ENCODE assay signal across 8 cellular contexts in the genomic region with DNA sequence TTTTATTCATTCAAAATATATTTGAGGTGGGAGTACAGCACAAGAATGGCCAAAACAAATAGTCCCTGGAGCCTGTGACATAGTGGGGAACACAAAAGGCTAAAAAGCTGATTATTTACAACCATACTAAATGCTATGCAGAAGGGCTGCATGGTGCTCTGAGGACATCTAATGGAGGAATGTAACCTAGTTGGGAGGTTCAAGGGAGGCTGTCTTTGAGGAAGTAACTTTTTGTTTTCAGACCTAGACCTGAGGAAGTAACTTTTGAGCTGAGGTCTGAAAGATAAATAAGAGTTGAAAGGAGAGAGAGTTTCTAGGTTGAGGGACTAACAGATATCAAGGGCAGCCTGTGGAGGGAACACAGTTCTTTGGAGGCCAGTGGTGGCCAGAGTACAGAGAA. TPM values are rescaled to one million over a fixed set of nuclear protein-coding genes. Genes with fewer than 3 reads are reported as not detected.
A peak's percentile ranks its signal among the peaks of the same experiment; 100 is the strongest.
DNase-seq lines count a peak whose midpoint lies in the region; ATAC-seq lines count a peak whose summit lies in the region.

No MANE protein-coding gene starts in this region.

- peak; percentile 15 for DNase-seq in activated naive CD4-positive, alpha-beta T cell treated with Interleukin-2 at 50 U/mL for 16 hours
- no peak for DNase-seq in activated naive CD4-positive, alpha-beta T cell treated with anti-CD3 and anti-CD28 coated beads, Interleukin-2, amount 50 U/mL, for 16 hours
- DNase-seq in SK-N-MC (ENCODE audit: low read depth, low spot score): peak; percentile 67
- peak; percentile 80 for DNase-seq in dermis blood vessel endothelial cell
- DNase-seq in mesendoderm: peak; percentile 76
- no peak for DNase-seq in NCI-H187 (lab: John Stamatoyannopoulos, UW)

- no peak overlapping the region for H2AK5ac ChIP-seq in mesendoderm (ENCODE audit: low read length)

- no peak overlapping the region for H3K4me2 ChIP-seq in mesendoderm (ENCODE audit: low read length)

- no peak overlapping the region for H3K23ac ChIP-seq in mesendoderm (ENCODE audit: low read length)

- H3K79me1 ChIP-seq in mesendoderm (ENCODE audit: low read length): no peaks in the 10 kb centered on the region

- H2BK5ac ChIP-seq in mesendoderm (ENCODE audit: low read length): no peak overlapping the region

- no peaks in the 10 kb centered on the region for H3K27me3 ChIP-seq in mesendoderm (ENCODE audit: insufficient read depth, low read length, poor library complexity)

- no peaks in the 10 kb centered on the region for H3K9me3 ChIP-seq in SK-N-MC (ENCODE audit: low read depth, low read length)

- ATAC-seq in GM21367 (IDR thresholded peaks at IDR 0.05; ENCODE audit: unreplicated experiment) (peak; percentile 77), HG03571 (IDR thresholded peaks at IDR 0.05; ENCODE audit: unreplicated experiment) (peak; percentile 85)

- no peak overlapping the region for H4K5ac ChIP-seq in mesendoderm (ENCODE audit: low read length)

- H3K56ac ChIP-seq in mesendoderm (ENCODE audit: low read length): peak overlapping the region; percentile 64

- H3K4me1 ChIP-seq in mesendoderm (ENCODE audit: control insufficient read depth, low read depth, low read length): peaks cover 6% of the 10 kb centered on the region

- no peak overlapping the region for H3K4ac ChIP-seq in mesendoderm (ENCODE audit: low read depth, low read length)

- no peak overlapping the region for H2BK120ac ChIP-seq in mesendoderm (ENCODE audit: low read depth, low read length)

- no peaks in the 10 kb centered on the region for H3K79me2 ChIP-seq in mesendoderm (ENCODE audit: control insufficient read depth, insufficient read depth, low read length)

- H2BK15ac ChIP-seq in mesendoderm (replicated peaks; ENCODE audit: low read depth): no peak overlapping the region

- H3K9ac ChIP-seq in SK-N-MC (ENCODE audit: insufficient read length) (no peak overlapping the region), mesendoderm (ENCODE audit: low read length) (no peak overlapping the region)

- H3K36me3 ChIP-seq in SK-N-MC (ENCODE audit: insufficient read depth, low read length) (no peaks in the 10 kb centered on the region), mesendoderm (ENCODE audit: control insufficient read depth, insufficient read depth, low read length) (no peaks in the 10 kb centered on the region)

- H4K8ac ChIP-seq in mesendoderm (ENCODE audit: low read depth, low read length): no peak overlapping the region

- H3K27ac ChIP-seq in SK-N-MC: no peak overlapping the region
- no peak overlapping the region for H3K27ac ChIP-seq in mesendoderm (ENCODE audit: low read depth, low read length)

- H3K4me3 ChIP-seq in SK-N-MC: no peak overlapping the region
- no peak overlapping the region for H3K4me3 ChIP-seq in mesendoderm (ENCODE audit: low read length)

- H3K18ac ChIP-seq in mesendoderm (ENCODE audit: low read length): no peak overlapping the region

RNA-seq across cellular contexts. Expression of a gene that starts 34.8 kb away (rescaled TPM):
- 12.7 and 15.3 TPM in 2 replicates for total RNA-seq in dermis blood vessel endothelial cell
- 9.0 TPM for polyA plus RNA-seq in mesendoderm (2013, experiment 1 of 2)
- 8.1 TPM for polyA plus RNA-seq in mesendoderm (2013, experiment 2 of 2)

Comparison
In these comparisons a context has a peak if more than half of its experiments do, and no peak if none do; other contexts are left out.
1. DNase-seq: peak in activated naive CD4-positive, alpha-beta T cell treated with Interleukin-2 at 50 U/mL for 16 hours (single experiment), SK-N-MC (single experiment), dermis blood vessel endothelial cell (single experiment) and mesendoderm (single experiment); none in activated naive CD4-positive, alpha-beta T cell treated with anti-CD3 and anti-CD28 coated beads, Interleukin-2, amount 50 U/mL, for 16 hours (single experiment) and NCI-H187 (0 of 2).